In the genomic region with DNA sequence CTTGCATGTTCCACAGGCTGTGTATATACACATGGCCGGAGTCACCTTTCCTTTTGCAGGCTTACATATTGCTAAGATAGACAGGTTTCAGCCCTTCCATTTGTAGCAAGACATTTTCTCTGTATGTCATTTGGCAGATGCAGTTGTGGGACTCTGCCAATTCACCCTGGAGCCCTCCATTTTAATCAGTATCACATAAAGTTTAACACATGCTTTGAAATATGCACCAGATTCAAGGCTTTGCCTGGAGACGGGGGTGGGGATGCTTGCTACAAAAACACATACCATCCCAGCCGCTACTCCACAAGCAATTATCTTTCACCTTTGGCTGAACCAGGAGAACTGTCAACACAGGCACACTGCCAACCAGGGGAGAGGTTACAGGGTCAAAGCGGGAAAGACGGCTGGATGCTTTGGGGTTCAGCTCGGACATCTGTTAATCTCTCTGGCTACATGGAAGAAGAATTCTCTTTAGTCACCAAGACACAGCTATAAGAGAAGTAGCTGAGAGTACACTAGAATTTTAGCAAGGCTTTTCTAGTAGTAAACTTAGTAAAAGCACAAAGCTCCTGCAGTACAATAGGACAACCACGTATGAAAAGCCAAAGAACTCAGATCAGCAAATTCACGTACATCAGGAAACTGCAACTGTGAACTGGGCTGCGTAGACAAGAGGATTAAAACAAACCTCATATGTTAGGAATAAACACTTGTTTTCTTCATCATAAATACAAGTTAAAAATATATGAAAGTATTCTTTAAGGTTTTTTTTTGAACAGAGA, we compare ENCODE assay signal across 1 cellular context.
TF ChIP-seq lines count a peak whose summit lies in the region.

No MANE protein-coding gene starts in this region.

TF ChIP-seq in HepG2, 621 proteins besides CTCF, POLR2A, EP300 and RAD21 (continued from another document and continues in another):
- TF ChIP-seq, protein P1, sequence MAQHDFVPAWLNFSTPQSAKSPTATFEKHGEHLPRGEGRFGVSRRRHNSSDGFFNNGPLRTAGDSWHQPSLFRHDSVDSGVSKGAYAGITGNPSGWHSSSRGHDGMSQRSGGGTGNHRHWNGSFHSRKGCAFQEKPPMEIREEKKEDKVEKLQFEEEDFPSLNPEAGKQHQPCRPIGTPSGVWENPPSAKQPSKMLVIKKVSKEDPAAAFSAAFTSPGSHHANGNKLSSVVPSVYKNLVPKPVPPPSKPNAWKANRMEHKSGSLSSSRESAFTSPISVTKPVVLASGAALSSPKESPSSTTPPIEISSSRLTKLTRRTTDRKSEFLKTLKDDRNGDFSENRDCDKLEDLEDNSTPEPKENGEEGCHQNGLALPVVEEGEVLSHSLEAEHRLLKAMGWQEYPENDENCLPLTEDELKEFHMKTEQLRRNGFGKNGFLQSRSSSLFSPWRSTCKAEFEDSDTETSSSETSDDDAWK (CRISPR knock-in tag; IDR thresholded peaks at IDR 0.05) = no peak
- TF ChIP-seq, protein P2, sequence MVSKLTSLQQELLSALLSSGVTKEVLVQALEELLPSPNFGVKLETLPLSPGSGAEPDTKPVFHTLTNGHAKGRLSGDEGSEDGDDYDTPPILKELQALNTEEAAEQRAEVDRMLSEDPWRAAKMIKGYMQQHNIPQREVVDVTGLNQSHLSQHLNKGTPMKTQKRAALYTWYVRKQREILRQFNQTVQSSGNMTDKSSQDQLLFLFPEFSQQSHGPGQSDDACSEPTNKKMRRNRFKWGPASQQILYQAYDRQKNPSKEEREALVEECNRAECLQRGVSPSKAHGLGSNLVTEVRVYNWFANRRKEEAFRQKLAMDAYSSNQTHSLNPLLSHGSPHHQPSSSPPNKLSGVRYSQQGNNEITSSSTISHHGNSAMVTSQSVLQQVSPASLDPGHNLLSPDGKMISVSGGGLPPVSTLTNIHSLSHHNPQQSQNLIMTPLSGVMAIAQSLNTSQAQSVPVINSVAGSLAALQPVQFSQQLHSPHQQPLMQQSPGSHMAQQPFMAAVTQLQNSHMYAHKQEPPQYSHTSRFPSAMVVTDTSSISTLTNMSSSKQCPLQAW (CRISPR knock-in tag; IDR thresholded peaks at IDR 0.05) = peak; percentile 96
- TF ChIP-seq, protein P3, sequence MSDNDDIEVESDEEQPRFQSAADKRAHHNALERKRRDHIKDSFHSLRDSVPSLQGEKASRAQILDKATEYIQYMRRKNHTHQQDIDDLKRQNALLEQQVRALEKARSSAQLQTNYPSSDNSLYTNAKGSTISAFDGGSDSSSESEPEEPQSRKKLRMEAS (IDR thresholded peaks at IDR 0.05) = peak; percentile 54; the same call in 1 of the 2 replicates
- TF ChIP-seq, protein P4, sequence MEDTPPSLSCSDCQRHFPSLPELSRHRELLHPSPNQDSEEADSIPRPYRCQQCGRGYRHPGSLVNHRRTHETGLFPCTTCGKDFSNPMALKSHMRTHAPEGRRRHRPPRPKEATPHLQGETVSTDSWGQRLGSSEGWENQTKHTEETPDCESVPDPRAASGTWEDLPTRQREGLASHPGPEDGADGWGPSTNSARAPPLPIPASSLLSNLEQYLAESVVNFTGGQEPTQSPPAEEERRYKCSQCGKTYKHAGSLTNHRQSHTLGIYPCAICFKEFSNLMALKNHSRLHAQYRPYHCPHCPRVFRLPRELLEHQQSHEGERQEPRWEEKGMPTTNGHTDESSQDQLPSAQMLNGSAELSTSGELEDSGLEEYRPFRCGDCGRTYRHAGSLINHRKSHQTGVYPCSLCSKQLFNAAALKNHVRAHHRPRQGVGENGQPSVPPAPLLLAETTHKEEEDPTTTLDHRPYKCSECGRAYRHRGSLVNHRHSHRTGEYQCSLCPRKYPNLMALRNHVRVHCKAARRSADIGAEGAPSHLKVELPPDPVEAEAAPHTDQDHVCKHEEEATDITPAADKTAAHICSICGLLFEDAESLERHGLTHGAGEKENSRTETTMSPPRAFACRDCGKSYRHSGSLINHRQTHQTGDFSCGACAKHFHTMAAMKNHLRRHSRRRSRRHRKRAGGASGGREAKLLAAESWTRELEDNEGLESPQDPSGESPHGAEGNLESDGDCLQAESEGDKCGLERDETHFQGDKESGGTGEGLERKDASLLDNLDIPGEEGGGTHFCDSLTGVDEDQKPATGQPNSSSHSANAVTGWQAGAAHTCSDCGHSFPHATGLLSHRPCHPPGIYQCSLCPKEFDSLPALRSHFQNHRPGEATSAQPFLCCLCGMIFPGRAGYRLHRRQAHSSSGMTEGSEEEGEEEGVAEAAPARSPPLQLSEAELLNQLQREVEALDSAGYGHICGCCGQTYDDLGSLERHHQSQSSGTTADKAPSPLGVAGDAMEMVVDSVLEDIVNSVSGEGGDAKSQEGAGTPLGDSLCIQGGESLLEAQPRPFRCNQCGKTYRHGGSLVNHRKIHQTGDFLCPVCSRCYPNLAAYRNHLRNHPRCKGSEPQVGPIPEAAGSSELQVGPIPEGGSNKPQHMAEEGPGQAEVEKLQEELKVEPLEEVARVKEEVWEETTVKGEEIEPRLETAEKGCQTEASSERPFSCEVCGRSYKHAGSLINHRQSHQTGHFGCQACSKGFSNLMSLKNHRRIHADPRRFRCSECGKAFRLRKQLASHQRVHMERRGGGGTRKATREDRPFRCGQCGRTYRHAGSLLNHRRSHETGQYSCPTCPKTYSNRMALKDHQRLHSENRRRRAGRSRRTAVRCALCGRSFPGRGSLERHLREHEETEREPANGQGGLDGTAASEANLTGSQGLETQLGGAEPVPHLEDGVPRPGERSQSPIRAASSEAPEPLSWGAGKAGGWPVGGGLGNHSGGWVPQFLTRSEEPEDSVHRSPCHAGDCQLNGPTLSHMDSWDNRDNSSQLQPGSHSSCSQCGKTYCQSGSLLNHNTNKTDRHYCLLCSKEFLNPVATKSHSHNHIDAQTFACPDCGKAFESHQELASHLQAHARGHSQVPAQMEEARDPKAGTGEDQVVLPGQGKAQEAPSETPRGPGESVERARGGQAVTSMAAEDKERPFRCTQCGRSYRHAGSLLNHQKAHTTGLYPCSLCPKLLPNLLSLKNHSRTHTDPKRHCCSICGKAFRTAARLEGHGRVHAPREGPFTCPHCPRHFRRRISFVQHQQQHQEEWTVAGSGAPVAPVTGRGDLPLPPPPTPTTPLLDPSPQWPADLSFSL (CRISPR knock-in tag; IDR thresholded peaks at IDR 0.05) = no peak
- TF ChIP-seq ZNF792 (CRISPR knock-in tag; IDR thresholded peaks at IDR 0.05) (peak; percentile 59; the same call in 1 of the 2 replicates), ZNF660 (CRISPR knock-in tag; IDR thresholded peaks at IDR 0.05; ENCODE audit: borderline replicate concordance, low read depth) (no peak), HCFC1 (IDR thresholded peaks at IDR 0.05; ENCODE audit: low read depth, low read length) (no peak), ZMYM3 (CRISPR knock-in tag; IDR thresholded peaks at IDR 0.05) (peak; percentile 66; the same call in 1 of the 2 replicates), ZNF160 (CRISPR knock-in tag; IDR thresholded peaks at IDR 0.05) (no peak), ZNF354B (CRISPR knock-in tag; IDR thresholded peaks at IDR 0.05) (no peak), TCF7 (IDR thresholded peaks at IDR 0.05; ENCODE audit: low read depth) (peak; percentile 47), ZBTB7A (CRISPR knock-in tag; IDR thresholded peaks at IDR 0.05) (no peak), RORA (CRISPR knock-in tag; IDR thresholded peaks at IDR 0.05) (no peak), MED13 (CRISPR knock-in tag; IDR thresholded peaks at IDR 0.05) (no peak), YY1 (IDR thresholded peaks at IDR 0.05; ENCODE audit: insufficient read depth, insufficient replicate concordance, low read depth, low read length) (no peak), FOXK2 (IDR thresholded peaks at IDR 0.05) (0 out of 2 replicates have a peak, but pooled peaks have one; percentile 12), ZNF468 (CRISPR knock-in tag; IDR thresholded peaks at IDR 0.05) (no peak), ZNF317 (CRISPR knock-in tag; IDR thresholded peaks at IDR 0.05) (0 out of 2 replicates have a peak, but pooled peaks have one; percentile 49), ZNF441 (CRISPR knock-in tag; IDR thresholded peaks at IDR 0.05; ENCODE audit: borderline replicate concordance) (no peak), TARDBP (CRISPR knock-in tag; IDR thresholded peaks at IDR 0.05) (peak; percentile 94), SIN3A (IDR thresholded peaks at IDR 0.05; ENCODE audit: borderline replicate concordance, low read depth, low read length) (no peak), KLF11 (CRISPR knock-in tag; IDR thresholded peaks at IDR 0.05) (0 out of 2 replicates have a peak, but pooled peaks have one; percentile 56), ZNF556 (CRISPR knock-in tag; IDR thresholded peaks at IDR 0.05; ENCODE audit: borderline replicate concordance) (peak; percentile 83; the same call in 1 of the 2 replicates), ZNF431 (CRISPR knock-in tag; IDR thresholded peaks at IDR 0.05; ENCODE audit: borderline replicate concordance, low read depth) (no peak), SIX1 (CRISPR knock-in tag; IDR thresholded peaks at IDR 0.05; ENCODE audit: borderline replicate concordance) (peak; percentile 67; the same call in 1 of the 2 replicates), ARID2 (CRISPR knock-in tag; IDR thresholded peaks at IDR 0.05; ENCODE audit: borderline replicate concordance) (no peak), SALL1 (CRISPR knock-in tag; IDR thresholded peaks at IDR 0.05) (peak; percentile 98)
- TF ChIP-seq, protein P5, sequence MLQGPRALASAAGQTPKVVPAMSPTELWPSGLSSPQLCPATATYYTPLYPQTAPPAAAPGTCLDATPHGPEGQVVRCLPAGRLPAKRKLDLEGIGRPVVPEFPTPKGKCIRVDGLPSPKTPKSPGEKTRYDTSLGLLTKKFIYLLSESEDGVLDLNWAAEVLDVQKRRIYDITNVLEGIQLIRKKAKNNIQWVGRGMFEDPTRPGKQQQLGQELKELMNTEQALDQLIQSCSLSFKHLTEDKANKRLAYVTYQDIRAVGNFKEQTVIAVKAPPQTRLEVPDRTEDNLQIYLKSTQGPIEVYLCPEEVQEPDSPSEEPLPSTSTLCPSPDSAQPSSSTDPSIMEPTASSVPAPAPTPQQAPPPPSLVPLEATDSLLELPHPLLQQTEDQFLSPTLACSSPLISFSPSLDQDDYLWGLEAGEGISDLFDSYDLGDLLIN (CRISPR knock-in tag; IDR thresholded peaks at IDR 0.05; ENCODE audit: borderline replicate concordance) = no peak
- TF ChIP-seq, protein P6, sequence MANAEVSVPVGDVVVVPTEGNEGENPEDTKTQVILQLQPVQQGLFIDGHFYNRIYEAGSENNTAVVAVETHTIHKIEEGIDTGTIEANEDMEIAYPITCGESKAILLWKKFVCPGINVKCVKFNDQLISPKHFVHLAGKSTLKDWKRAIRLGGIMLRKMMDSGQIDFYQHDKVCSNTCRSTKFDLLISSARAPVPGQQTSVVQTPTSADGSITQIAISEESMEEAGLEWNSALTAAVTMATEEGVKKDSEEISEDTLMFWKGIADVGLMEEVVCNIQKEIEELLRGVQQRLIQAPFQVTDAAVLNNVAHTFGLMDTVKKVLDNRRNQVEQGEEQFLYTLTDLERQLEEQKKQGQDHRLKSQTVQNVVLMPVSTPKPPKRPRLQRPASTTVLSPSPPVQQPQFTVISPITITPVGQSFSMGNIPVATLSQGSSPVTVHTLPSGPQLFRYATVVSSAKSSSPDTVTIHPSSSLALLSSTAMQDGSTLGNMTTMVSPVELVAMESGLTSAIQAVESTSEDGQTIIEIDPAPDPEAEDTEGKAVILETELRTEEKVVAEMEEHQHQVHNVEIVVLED (CRISPR knock-in tag; IDR thresholded peaks at IDR 0.05; ENCODE audit: borderline replicate concordance) = no peak
- TF ChIP-seq, protein P7, sequence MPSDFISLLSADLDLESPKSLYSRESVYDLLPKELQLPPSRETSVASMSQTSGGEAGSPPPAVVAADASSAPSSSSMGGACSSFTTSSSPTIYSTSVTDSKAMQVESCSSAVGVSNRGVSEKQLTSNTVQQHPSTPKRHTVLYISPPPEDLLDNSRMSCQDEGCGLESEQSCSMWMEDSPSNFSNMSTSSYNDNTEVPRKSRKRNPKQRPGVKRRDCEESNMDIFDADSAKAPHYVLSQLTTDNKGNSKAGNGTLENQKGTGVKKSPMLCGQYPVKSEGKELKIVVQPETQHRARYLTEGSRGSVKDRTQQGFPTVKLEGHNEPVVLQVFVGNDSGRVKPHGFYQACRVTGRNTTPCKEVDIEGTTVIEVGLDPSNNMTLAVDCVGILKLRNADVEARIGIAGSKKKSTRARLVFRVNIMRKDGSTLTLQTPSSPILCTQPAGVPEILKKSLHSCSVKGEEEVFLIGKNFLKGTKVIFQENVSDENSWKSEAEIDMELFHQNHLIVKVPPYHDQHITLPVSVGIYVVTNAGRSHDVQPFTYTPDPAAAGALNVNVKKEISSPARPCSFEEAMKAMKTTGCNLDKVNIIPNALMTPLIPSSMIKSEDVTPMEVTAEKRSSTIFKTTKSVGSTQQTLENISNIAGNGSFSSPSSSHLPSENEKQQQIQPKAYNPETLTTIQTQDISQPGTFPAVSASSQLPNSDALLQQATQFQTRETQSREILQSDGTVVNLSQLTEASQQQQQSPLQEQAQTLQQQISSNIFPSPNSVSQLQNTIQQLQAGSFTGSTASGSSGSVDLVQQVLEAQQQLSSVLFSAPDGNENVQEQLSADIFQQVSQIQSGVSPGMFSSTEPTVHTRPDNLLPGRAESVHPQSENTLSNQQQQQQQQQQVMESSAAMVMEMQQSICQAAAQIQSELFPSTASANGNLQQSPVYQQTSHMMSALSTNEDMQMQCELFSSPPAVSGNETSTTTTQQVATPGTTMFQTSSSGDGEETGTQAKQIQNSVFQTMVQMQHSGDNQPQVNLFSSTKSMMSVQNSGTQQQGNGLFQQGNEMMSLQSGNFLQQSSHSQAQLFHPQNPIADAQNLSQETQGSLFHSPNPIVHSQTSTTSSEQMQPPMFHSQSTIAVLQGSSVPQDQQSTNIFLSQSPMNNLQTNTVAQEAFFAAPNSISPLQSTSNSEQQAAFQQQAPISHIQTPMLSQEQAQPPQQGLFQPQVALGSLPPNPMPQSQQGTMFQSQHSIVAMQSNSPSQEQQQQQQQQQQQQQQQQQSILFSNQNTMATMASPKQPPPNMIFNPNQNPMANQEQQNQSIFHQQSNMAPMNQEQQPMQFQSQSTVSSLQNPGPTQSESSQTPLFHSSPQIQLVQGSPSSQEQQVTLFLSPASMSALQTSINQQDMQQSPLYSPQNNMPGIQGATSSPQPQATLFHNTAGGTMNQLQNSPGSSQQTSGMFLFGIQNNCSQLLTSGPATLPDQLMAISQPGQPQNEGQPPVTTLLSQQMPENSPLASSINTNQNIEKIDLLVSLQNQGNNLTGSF (CRISPR knock-in tag; IDR thresholded peaks at IDR 0.05) = no peak
- TF ChIP-seq, protein P8, sequence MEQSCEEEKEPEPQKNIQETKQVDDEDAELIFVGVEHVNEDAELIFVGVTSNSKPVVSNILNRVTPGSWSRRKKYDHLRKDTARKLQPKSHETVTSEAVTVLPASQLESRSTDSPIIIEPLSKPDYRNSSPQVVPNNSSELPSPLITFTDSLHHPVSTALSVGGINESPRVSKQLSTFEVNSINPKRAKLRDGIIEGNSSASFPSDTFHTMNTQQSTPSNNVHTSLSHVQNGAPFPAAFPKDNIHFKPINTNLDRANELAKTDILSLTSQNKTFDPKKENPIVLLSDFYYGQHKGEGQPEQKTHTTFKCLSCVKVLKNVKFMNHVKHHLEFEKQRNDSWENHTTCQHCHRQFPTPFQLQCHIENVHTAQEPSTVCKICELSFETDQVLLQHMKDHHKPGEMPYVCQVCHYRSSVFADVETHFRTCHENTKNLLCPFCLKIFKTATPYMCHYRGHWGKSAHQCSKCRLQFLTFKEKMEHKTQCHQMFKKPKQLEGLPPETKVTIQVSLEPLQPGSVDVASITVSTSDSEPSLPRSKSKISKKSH (CRISPR knock-in tag; IDR thresholded peaks at IDR 0.05; ENCODE audit: borderline replicate concordance) = no peak
- TF ChIP-seq, protein P9, sequence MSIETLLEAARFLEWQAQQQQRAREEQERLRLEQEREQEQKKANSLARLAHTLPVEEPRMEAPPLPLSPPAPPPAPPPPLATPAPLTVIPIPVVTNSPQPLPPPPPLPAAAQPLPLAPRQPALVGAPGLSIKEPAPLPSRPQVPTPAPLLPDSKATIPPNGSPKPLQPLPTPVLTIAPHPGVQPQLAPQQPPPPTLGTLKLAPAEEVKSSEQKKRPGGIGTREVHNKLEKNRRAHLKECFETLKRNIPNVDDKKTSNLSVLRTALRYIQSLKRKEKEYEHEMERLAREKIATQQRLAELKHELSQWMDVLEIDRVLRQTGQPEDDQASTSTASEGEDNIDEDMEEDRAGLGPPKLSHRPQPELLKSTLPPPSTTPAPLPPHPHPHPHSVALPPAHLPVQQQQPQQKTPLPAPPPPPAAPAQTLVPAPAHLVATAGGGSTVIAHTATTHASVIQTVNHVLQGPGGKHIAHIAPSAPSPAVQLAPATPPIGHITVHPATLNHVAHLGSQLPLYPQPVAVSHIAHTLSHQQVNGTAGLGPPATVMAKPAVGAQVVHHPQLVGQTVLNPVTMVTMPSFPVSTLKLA (IDR thresholded peaks at IDR 0.05) = no peak
